33 cellular contexts compared by ENCODE assay signal in the genomic region with DNA sequence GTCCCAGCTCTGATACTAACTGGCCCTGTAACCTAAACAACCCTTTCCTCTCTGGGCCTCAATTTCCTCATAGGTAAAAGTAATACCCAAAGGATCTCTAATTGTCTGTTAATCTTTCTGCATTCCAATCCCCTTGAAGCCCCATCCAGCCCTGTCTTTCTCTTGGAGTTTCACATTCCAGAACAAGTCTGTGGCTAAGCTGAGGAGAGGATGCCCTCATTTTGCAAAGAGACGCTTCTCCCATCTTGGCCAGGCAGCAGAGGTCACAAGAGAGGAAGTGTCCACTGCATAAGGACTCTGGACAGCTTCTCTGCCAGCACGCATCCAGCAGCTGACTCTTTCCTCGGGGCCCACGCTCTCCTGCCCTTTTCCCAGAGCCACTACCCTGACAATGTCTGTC.
"Had no signal": no experiment of that assay in that cellular context is flagged by ENCODE, and none has a peak within 500 bp of the region (broad histone marks: within the 10 kb centered on the region; RNA-seq: fewer than 3 reads in every experiment).

No MANE protein-coding gene starts in this region.

- H3K4me3 ChIP-seq: ascending aorta, cardiac muscle cell, colonic mucosa, dorsolateral prefrontal cortex, gastrocnemius medialis, ovary, prostate gland, vagina had no signal

- ATAC-seq: gastrocnemius medialis; left colon; natural killer cell; sciatic nerve; stimulated activated memory B cell treated with anti-CD40 and anti-IgM and Interleukin-4, amounts not matched to agents 10 μg/mL and 1 μg/mL and 100 μg/mL, for 72 hours; stimulated activated naive CD8-positive, alpha-beta T cell treated with anti-CD3 and anti-CD28 coated beads, Interleukin-15, amount 100 ng/mL, for 72 hours had no signal

- DNase-seq: activated CD4-positive, alpha-beta memory T cell treated with anti-CD3 and anti-CD28 coated beads for 36 hours; activated CD4-positive, alpha-beta T cell treated with anti-CD3 and anti-CD28 coated beads, Interleukin-2, amount 10 ng/mL, durations not matched to agents 24 days and 14 days; activated CD4-positive, CD25-positive, alpha-beta regulatory T cell treated with anti-CD3 and anti-CD28 coated beads, Interleukin-2, amount 50 U/mL, for 72 hours; activated CD8-positive, alpha-beta memory T cell treated with anti-CD3 and anti-CD28 coated beads, Interleukin-2, amount 50 U/mL, for 48 hours; activated gamma-delta T cell; activated naive CD4-positive, alpha-beta T cell treated with anti-CD3 and anti-CD28 coated beads, Interleukin-2, amount 10 ng/mL, durations not matched to agents 7 days and 5 days; activated naive CD8-positive, alpha-beta T cell treated with anti-CD3 and anti-CD28 coated beads, Interleukin-2, amount 10 ng/mL, durations not matched to agents 7 days and 5 days; activated T-cell treated with anti-CD3 and anti-CD28 coated beads, Interleukin-2, amount 50 U/mL, for 24 hours; cerebellar nuclear complex; colonic mucosa; dorsolateral prefrontal cortex; effector memory CD4-positive, alpha-beta T cell; erythroblast; gastrocnemius medialis; hippocampal formation; kidney; left colon; natural killer cell; ovary; retina; small intestine; stimulated activated CD4-positive, alpha-beta T cell treated with anti-CD3 and anti-CD28 coated beads, Interleukin-1b, Interleukin-23, amount 100 ng/mL, for 48 hours; stimulated activated CD4-positive, alpha-beta T cell treated with anti-CD3 and anti-CD28 coated beads, Interleukin-4, amount 100 ng/mL, for 4 hours; stimulated activated CD8-positive, alpha-beta memory T cell treated with anti-CD3 and anti-CD28 coated beads, Interleukin-4, amount 100 ng/mL, for 48 hours; stimulated activated naive CD8-positive, alpha-beta T cell treated with anti-CD3 and anti-CD28 coated beads, Interleukin-15, amount 100 ng/mL, for 72 hours; substantia nigra had no signal

- H3K27me3 ChIP-seq: ascending aorta, cardiac muscle cell, colonic mucosa, dorsolateral prefrontal cortex, gastrocnemius medialis, ovary, vagina had no signal

- H3K9me3 ChIP-seq: ascending aorta, colonic mucosa, gastrocnemius medialis, ovary, prostate gland, vagina had no signal

- H3K27ac ChIP-seq: ascending aorta, cardiac muscle cell, colonic mucosa, dorsolateral prefrontal cortex, gastrocnemius medialis, ovary, prostate gland, vagina, VCaP had no signal

- H3K36me3 ChIP-seq: colonic mucosa, gastrocnemius medialis, ovary, prostate gland, vagina had no signal

- H3K4me1 ChIP-seq: ascending aorta, colonic mucosa, gastrocnemius medialis, prostate gland, vagina had no signal

- FAIRE-seq: kidney, small intestine had no signal
